In the genomic region with DNA sequence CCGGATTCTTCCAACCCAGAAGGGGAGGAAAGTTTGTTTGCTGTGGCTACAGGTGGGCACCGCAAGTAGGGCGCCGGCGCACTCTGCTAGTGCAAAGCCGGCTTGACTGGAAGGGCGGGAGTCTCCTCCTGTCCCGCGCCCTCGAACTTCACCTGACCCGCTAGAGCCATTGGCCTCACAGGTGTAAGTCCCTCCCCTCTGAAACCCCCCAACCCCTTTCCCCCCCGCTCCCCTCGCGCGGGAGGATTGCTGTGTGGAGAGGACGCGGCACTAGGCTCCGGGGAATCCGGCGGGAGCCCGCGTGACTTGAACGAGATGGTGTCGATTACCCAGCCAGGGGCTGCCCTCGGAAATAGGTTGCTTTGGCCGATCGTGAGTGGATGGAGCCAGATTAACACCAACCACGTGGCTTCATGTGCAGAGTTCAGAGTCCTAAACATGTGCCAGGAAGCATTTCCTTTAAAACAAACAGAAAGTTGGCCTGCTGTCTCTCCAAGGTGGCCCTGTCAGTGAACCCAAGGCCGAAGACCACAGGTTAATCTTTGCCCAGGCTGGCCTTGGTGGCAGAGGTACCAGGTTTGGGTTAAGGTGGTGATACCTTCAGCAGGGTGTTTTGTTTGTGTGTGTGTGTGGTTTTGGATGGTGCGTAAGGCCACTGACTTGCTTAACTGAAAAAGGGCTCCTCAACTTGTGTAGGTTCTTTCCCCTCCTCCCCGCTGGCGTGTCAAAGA, we compare ENCODE assay signal across 8 cellular contexts. TPM values are rescaled to one million over a fixed set of nuclear protein-coding genes. Genes with fewer than 3 reads are reported as not detected.
DNase-seq lines count a peak whose midpoint lies in the region; ATAC-seq and TF ChIP-seq lines count a peak whose summit lies in the region.

No MANE protein-coding gene starts in this region.

- H3K4me2 ChIP-seq in OCI-LY1 (ENCODE audit: low read length) = peak overlapping the region; percentile 78

- H3K9me3 ChIP-seq in CD4-positive, alpha-beta memory T cell (ENCODE audit: control insufficient read depth in 1 of 2, low read length in 2 of 2) = no peaks in the 10 kb centered on the region
- no peaks in the 10 kb centered on the region for H3K9me3 ChIP-seq in OCI-LY1 (ENCODE audit: low read length)
- H3K9me3 ChIP-seq in iPS-18a (ENCODE audit: control insufficient read depth, low read depth, low read length) = no peaks in the 10 kb centered on the region

- no peaks in the 10 kb centered on the region for H3K79me2 ChIP-seq in OCI-LY1 (ENCODE audit: insufficient read depth, low read length)

- H2AFZ ChIP-seq in OCI-LY1 (ENCODE audit: low read length) = no peak overlapping the region

- peaks cover 66% of the 10 kb centered on the region for H3K4me1 ChIP-seq in CD4-positive, alpha-beta memory T cell (ENCODE audit: insufficient read depth, low read length)
- H3K4me1 ChIP-seq in OCI-LY1 (ENCODE audit: insufficient read depth, low read length, severe bottlenecking) (peaks cover 59% of the 10 kb centered on the region), iPS-18a (ENCODE audit: control insufficient read depth, low read depth, low read length) (peaks cover 5% of the 10 kb centered on the region)

- H3K36me3 ChIP-seq in CD4-positive, alpha-beta memory T cell (ENCODE audit: insufficient read depth, low read length) = no peaks in the 10 kb centered on the region
- no peaks in the 10 kb centered on the region for H3K36me3 ChIP-seq in OCI-LY1 (ENCODE audit: insufficient read depth, low read length)
- no peaks in the 10 kb centered on the region for H3K36me3 ChIP-seq in iPS-18a (ENCODE audit: control insufficient read depth, low read depth, low read length)

- H3K27ac Mint-ChIP-seq in CD4-positive, alpha-beta memory T cell = peak overlapping the region; percentile 95 to 99 (median 96)

- no peaks in the 10 kb centered on the region for H3K9me2 ChIP-seq in OCI-LY1 (ENCODE audit: low read depth, low read length)

- CTCF ChIA-PET in CD4-positive, alpha-beta memory T cell (lab: Charles Lee; ENCODE audit: partially characterized antibody) = interaction anchor here (0.7 to 13.0 kb wide), 31 partner anchors 10 to 228 kb away, joined by 3 to 140 read pairs (median 4); no protein-coding TSS in a partner anchor

- DNase-seq in CD4-positive, alpha-beta memory T cell = peak; percentile 80 to 95 (median 83)
- peak; percentile 89 for DNase-seq in activated effector memory CD4-positive, alpha-beta T cell treated with anti-CD3 and anti-CD28 coated beads, Interleukin-2, amount 50 U/mL, for 16 hours
- DNase-seq in stimulated activated CD4-positive, alpha-beta T cell treated with anti-CD3 and anti-CD28 coated beads, Interleukin-15, amount 100 ng/mL, for 24 hours = peak; percentile 81
- DNase-seq in posterior cingulate gyrus = no peak
- DNase-seq in DMS153 (lab: John Stamatoyannopoulos, UW) = no peak

- no peak for TF ChIP-seq CTCF in OCI-LY1 (IDR thresholded peaks at IDR 0.05; ENCODE audit: low read length)

- H3K9me3 Mint-ChIP-seq in CD4-positive, alpha-beta memory T cell = peaks cover 0 to 3% (median 0%) of the 10 kb centered on the region in 8 donors

- intact Hi-C loops in CD4-positive, alpha-beta memory T cell (cut with micrococcal nuclease) = loop anchor here (1.0 to 10.0 kb wide), 10 partner anchors 48 to 893 kb away; a partner anchor contains a TSS
- intact Hi-C loops in posterior cingulate gyrus (cut with DNase I) = no loop called here

- no peaks in the 10 kb centered on the region for H4K20me1 ChIP-seq in OCI-LY1 (ENCODE audit: insufficient read depth, low read length)

- H3K4me3 ChIP-seq in CD4-positive, alpha-beta memory T cell (ENCODE audit: low read length in 2 of 2) = peak overlapping the region; percentile 68 to 82
- H3K4me3 ChIP-seq in OCI-LY1 (ENCODE audit: low read depth, low read length, poor library complexity, severe bottlenecking) (peak overlapping the region; percentile 64), iPS-18a (ENCODE audit: low read length) (peak overlapping the region; percentile 82)

- H3K27me3 ChIP-seq in CD4-positive, alpha-beta memory T cell (ENCODE audit: insufficient read depth, low read length) = no peaks in the 10 kb centered on the region
- H3K27me3 ChIP-seq in OCI-LY1 (ENCODE audit: insufficient read depth, low read length) (no peaks in the 10 kb centered on the region), iPS-18a (ENCODE audit: control insufficient read depth, insufficient read depth, low read length) (no peaks in the 10 kb centered on the region)

- POLR2A ChIA-PET in CD4-positive, alpha-beta memory T cell (lab: Charles Lee; ENCODE audit: partially characterized antibody) = interaction anchor here (0.6 to 7.4 kb wide), 42 partner anchors 11 to 1637 kb away, joined by 3 to 248 read pairs (median 4); a partner anchor contains a TSS

- peaks cover 51 to 82% (median 63%) of the 10 kb centered on the region in 4 donors for H3K4me1 Mint-ChIP-seq in CD4-positive, alpha-beta memory T cell

- peak overlapping the region; percentile 58; the same call in 1 of the 2 replicates for H3K9ac ChIP-seq in OCI-LY1 (ENCODE audit: low read length)
- peak overlapping the region; percentile 78 for H3K9ac ChIP-seq in iPS-18a (ENCODE audit: low read length)

- H3K4me3 Mint-ChIP-seq in CD4-positive, alpha-beta memory T cell = peak overlapping the region; percentile 90 to 98 (median 97)

- ATAC-seq in GM21619 (IDR thresholded peaks at IDR 0.05; ENCODE audit: unreplicated experiment) = peak; percentile 17

- H3K36me3 Mint-ChIP-seq in CD4-positive, alpha-beta memory T cell = peaks cover 0 to 26% of the 10 kb centered on the region in 2 donors

- peak overlapping the region; percentile 93 for H3K27ac ChIP-seq in CD4-positive, alpha-beta memory T cell (ENCODE audit: low read depth, low read length)
- H3K27ac ChIP-seq in OCI-LY1 (ENCODE audit: low read depth, low read length, poor library complexity, severe bottlenecking) (peak overlapping the region; percentile 67), iPS-18a (ENCODE audit: low read length) (no peak overlapping the region)

- H3F3A ChIP-seq in OCI-LY1 (ENCODE audit: insufficient read depth, low read length) = no peaks in the 10 kb centered on the region

- no peaks in the 10 kb centered on the region for H3K27me3 Mint-ChIP-seq in CD4-positive, alpha-beta memory T cell

RNA-seq across cellular contexts. Expression of a gene that starts 1.0 kb away (rescaled TPM):
- 100 to 1,000 TPM; 125 to 126 TPM for total RNA-seq in CD4-positive, alpha-beta memory T cell
- polyA plus RNA-seq in CD4-positive, alpha-beta memory T cell = 10 to 100 TPM; 24.7 to 72.5 TPM

Comparison
In these comparisons a context has a peak if more than half of its experiments do, and no peak if none do; other contexts are left out.
1. DNase-seq: peak in CD4-positive, alpha-beta memory T cell (5 of 5), activated effector memory CD4-positive, alpha-beta T cell treated with anti-CD3 and anti-CD28 coated beads, Interleukin-2, amount 50 U/mL, for 16 hours (single experiment) and stimulated activated CD4-positive, alpha-beta T cell treated with anti-CD3 and anti-CD28 coated beads, Interleukin-15, amount 100 ng/mL, for 24 hours (single experiment); none in posterior cingulate gyrus (0 of 10) and DMS153 (single experiment).
2. Peak in every context shown above with its lines, with median percentiles within 50 percentile points of each other: H3K4me3 ChIP-seq.